In the genomic region with DNA sequence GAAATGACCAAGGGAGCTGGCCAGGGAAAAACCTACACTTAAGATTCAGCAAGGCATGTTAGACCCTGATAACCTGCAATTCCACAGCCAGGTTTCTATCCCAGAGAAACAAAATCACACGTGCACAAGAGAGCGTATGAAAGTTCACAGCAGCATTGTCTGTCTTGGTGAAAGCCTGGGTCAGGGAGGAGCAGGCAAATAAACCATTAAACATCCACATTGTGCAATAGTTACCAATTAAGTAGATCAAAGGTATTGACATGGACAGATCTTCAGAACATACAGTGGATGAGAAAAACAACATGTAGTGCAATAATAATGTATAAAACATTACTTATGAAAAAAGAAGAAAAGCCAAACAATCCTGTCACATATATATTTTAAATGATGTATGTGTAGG, we compare ENCODE assay signal across 1 cellular context.
TF ChIP-seq lines count a peak whose summit lies in the region.

No MANE protein-coding gene starts in this region.

TF ChIP-seq in HepG2, 621 proteins besides CTCF, POLR2A, EP300 and RAD21 (continued from another document and continues in another):
- no peak for TF ChIP-seq ZNF552 (CRISPR knock-in tag; IDR thresholded peaks at IDR 0.05; ENCODE audit: borderline replicate concordance)
- TF ChIP-seq ZNF607 (CRISPR knock-in tag; IDR thresholded peaks at IDR 0.05; ENCODE audit: borderline replicate concordance) = no peak
- TF ChIP-seq BRD4 (CRISPR knock-in tag; IDR thresholded peaks at IDR 0.05) = no peak
- TF ChIP-seq, protein P1, sequence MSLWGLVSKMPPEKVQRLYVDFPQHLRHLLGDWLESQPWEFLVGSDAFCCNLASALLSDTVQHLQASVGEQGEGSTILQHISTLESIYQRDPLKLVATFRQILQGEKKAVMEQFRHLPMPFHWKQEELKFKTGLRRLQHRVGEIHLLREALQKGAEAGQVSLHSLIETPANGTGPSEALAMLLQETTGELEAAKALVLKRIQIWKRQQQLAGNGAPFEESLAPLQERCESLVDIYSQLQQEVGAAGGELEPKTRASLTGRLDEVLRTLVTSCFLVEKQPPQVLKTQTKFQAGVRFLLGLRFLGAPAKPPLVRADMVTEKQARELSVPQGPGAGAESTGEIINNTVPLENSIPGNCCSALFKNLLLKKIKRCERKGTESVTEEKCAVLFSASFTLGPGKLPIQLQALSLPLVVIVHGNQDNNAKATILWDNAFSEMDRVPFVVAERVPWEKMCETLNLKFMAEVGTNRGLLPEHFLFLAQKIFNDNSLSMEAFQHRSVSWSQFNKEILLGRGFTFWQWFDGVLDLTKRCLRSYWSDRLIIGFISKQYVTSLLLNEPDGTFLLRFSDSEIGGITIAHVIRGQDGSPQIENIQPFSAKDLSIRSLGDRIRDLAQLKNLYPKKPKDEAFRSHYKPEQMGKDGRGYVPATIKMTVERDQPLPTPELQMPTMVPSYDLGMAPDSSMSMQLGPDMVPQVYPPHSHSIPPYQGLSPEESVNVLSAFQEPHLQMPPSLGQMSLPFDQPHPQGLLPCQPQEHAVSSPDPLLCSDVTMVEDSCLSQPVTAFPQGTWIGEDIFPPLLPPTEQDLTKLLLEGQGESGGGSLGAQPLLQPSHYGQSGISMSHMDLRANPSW (CRISPR knock-in tag; IDR thresholded peaks at IDR 0.05; ENCODE audit: borderline replicate concordance) = no peak
- no peak for TF ChIP-seq POLR2AphosphoS5 (IDR thresholded peaks at IDR 0.05; ENCODE audit: low read depth, low read length)
- TF ChIP-seq REXO4 (CRISPR knock-in tag; IDR thresholded peaks at IDR 0.05; ENCODE audit: borderline replicate concordance) = no peak
- TF ChIP-seq TGIF2 (CRISPR knock-in tag; IDR thresholded peaks at IDR 0.05) = no peak
- no peak for TF ChIP-seq ZNF382 (CRISPR knock-in tag; IDR thresholded peaks at IDR 0.05; ENCODE audit: borderline replicate concordance)
- no peak for TF ChIP-seq KLF6 (CRISPR knock-in tag; IDR thresholded peaks at IDR 0.05)
- TF ChIP-seq ZNF782 (CRISPR knock-in tag; IDR thresholded peaks at IDR 0.05; ENCODE audit: borderline replicate concordance) = no peak
- TF ChIP-seq FOXK1 (CRISPR knock-in tag; IDR thresholded peaks at IDR 0.05; ENCODE audit: borderline replicate concordance, low read depth) = no peak; the same call in 1 of the 2 replicates
- peak; percentile 67 for TF ChIP-seq KDM6A (CRISPR knock-in tag; IDR thresholded peaks at IDR 0.05; ENCODE audit: low read depth)
- TF ChIP-seq ZFP1 (CRISPR knock-in tag; IDR thresholded peaks at IDR 0.05) = 0 out of 2 replicates have a peak, but pooled peaks have one; percentile 36
- peak; percentile 65 for TF ChIP-seq HNF4A (CRISPR knock-in tag; IDR thresholded peaks at IDR 0.05)
- TF ChIP-seq KDM4B (CRISPR knock-in tag; IDR thresholded peaks at IDR 0.05) = no peak
- no peak for TF ChIP-seq ZBTB46 (CRISPR knock-in tag; IDR thresholded peaks at IDR 0.05; ENCODE audit: borderline replicate concordance)
- TF ChIP-seq ARNTL (CRISPR knock-in tag; IDR thresholded peaks at IDR 0.05) = peak; percentile 82; the same call in 1 of the 2 replicates
- TF ChIP-seq ZSCAN22 (CRISPR knock-in tag; IDR thresholded peaks at IDR 0.05) = no peak
- TF ChIP-seq PHF20 (CRISPR knock-in tag; IDR thresholded peaks at IDR 0.05) = no peak
- peak; percentile 51; the same call in 1 of the 2 replicates for TF ChIP-seq DRAP1 (CRISPR knock-in tag; IDR thresholded peaks at IDR 0.05)
- TF ChIP-seq SOX5 (CRISPR knock-in tag; IDR thresholded peaks at IDR 0.05; ENCODE audit: borderline replicate concordance) = peak; percentile 96
- TF ChIP-seq, protein P2, sequence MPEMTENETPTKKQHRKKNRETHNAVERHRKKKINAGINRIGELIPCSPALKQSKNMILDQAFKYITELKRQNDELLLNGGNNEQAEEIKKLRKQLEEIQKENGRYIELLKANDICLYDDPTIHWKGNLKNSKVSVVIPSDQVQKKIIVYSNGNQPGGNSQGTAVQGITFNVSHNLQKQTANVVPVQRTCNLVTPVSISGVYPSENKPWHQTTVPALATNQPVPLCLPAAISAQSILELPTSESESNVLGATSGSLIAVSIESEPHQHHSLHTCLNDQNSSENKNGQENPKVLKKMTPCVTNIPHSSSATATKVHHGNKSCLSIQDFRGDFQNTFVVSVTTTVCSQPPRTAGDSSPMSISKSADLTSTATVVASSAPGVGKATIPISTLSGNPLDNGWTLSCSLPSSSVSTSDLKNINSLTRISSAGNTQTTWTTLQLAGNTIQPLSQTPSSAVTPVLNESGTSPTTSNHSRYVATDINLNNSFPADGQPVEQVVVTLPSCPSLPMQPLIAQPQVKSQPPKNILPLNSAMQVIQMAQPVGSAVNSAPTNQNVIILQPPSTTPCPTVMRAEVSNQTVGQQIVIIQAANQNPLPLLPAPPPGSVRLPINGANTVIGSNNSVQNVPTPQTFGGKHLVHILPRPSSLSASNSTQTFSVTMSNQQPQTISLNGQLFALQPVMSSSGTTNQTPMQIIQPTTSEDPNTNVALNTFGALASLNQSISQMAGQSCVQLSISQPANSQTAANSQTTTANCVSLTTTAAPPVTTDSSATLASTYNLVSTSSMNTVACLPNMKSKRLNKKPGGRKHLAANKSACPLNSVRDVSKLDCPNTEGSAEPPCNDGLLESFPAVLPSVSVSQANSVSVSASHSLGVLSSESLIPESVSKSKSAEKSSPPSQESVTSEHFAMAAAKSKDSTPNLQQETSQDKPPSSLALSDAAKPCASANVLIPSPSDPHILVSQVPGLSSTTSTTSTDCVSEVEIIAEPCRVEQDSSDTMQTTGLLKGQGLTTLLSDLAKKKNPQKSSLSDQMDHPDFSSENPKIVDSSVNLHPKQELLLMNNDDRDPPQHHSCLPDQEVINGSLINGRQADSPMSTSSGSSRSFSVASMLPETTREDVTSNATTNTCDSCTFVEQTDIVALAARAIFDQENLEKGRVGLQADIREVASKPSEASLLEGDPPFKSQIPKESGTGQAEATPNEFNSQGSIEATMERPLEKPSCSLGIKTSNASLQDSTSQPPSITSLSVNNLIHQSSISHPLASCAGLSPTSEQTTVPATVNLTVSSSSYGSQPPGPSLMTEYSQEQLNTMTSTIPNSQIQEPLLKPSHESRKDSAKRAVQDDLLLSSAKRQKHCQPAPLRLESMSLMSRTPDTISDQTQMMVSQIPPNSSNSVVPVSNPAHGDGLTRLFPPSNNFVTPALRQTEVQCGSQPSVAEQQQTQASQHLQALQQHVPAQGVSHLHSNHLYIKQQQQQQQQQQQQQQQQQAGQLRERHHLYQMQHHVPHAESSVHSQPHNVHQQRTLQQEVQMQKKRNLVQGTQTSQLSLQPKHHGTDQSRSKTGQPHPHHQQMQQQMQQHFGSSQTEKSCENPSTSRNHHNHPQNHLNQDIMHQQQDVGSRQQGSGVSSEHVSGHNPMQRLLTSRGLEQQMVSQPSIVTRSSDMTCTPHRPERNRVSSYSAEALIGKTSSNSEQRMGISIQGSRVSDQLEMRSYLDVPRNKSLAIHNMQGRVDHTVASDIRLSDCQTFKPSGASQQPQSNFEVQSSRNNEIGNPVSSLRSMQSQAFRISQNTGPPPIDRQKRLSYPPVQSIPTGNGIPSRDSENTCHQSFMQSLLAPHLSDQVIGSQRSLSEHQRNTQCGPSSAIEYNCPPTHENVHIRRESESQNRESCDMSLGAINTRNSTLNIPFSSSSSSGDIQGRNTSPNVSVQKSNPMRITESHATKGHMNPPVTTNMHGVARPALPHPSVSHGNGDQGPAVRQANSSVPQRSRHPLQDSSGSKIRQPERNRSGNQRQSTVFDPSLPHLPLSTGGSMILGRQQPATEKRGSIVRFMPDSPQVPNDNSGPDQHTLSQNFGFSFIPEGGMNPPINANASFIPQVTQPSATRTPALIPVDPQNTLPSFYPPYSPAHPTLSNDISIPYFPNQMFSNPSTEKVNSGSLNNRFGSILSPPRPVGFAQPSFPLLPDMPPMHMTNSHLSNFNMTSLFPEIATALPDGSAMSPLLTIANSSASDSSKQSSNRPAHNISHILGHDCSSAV (CRISPR knock-in tag; IDR thresholded peaks at IDR 0.05; ENCODE audit: borderline replicate concordance) = no peak
- no peak for TF ChIP-seq PLRG1 (conservative IDR thresholded peaks at IDR 0.05)
- no peak for TF ChIP-seq ZNF24 (IDR thresholded peaks at IDR 0.05)
- TF ChIP-seq GMEB1 (CRISPR knock-in tag; IDR thresholded peaks at IDR 0.05; ENCODE audit: borderline replicate concordance) = no peak
- no peak; the same call in 1 of the 2 replicates for TF ChIP-seq IKZF5 (CRISPR knock-in tag; IDR thresholded peaks at IDR 0.05)
- no peak for TF ChIP-seq NCOA1 (CRISPR knock-in tag; IDR thresholded peaks at IDR 0.05)
- TF ChIP-seq PRPF4 (IDR thresholded peaks at IDR 0.05; ENCODE audit: low read depth, low read length, poor library complexity, severe bottlenecking) = no peak
- no peak for TF ChIP-seq ZNF597 (CRISPR knock-in tag; IDR thresholded peaks at IDR 0.05)
- no peak for TF ChIP-seq ZNF629 (CRISPR knock-in tag; conservative IDR thresholded peaks at IDR 0.05)
- 0 out of 2 replicates have a peak, but pooled peaks have one; percentile 44 for TF ChIP-seq NR2F2 (IDR thresholded peaks at IDR 0.05; ENCODE audit: borderline replicate concordance, low read depth)
- TF ChIP-seq KAT7 (CRISPR knock-in tag; IDR thresholded peaks at IDR 0.05; ENCODE audit: borderline replicate concordance) = no peak
- TF ChIP-seq, protein P3, sequence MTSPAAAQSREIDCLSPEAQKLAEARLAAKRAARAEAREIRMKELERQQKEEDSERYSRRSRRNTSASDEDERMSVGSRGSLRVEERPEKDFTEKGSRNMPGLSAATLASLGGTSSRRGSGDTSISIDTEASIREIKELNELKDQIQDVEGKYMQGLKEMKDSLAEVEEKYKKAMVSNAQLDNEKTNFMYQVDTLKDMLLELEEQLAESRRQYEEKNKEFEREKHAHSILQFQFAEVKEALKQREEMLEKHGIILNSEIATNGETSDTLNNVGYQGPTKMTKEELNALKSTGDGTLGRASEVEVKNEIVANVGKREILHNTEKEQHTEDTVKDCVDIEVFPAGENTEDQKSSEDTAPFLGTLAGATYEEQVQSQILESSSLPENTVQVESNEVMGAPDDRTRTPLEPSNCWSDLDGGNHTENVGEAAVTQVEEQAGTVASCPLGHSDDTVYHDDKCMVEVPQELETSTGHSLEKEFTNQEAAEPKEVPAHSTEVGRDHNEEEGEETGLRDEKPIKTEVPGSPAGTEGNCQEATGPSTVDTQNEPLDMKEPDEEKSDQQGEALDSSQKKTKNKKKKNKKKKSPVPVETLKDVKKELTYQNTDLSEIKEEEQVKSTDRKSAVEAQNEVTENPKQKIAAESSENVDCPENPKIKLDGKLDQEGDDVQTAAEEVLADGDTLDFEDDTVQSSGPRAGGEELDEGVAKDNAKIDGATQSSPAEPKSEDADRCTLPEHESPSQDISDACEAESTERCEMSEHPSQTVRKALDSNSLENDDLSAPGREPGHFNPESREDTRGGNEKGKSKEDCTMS (CRISPR knock-in tag; conservative IDR thresholded peaks at IDR 0.05) = no peak
- no peak for TF ChIP-seq RFXANK (CRISPR knock-in tag; IDR thresholded peaks at IDR 0.05)
- TF ChIP-seq ZNF205 (CRISPR knock-in tag; IDR thresholded peaks at IDR 0.05) = peak; percentile 53; the same call in 1 of the 2 replicates
- no peak for TF ChIP-seq ZNF746 (CRISPR knock-in tag; IDR thresholded peaks at IDR 0.05)
- TF ChIP-seq HNRNPH1 (optimal IDR thresholded peaks at IDR 0.05; ENCODE audit: low read depth, low read length) = no peak
- no peak for TF ChIP-seq NBN (conservative IDR thresholded peaks at IDR 0.05)
- TF ChIP-seq ZNF337 (CRISPR knock-in tag; IDR thresholded peaks at IDR 0.05; ENCODE audit: borderline replicate concordance, low read depth) = no peak
- TF ChIP-seq ARHGAP35 (CRISPR knock-in tag; IDR thresholded peaks at IDR 0.05; ENCODE audit: borderline replicate concordance) = no peak
- TF ChIP-seq ZNF251 (CRISPR knock-in tag; IDR thresholded peaks at IDR 0.05) = no peak
- TF ChIP-seq ZNF333 (CRISPR knock-in tag; IDR thresholded peaks at IDR 0.05; ENCODE audit: borderline replicate concordance) = no peak
- TF ChIP-seq NR2C2 (CRISPR knock-in tag; IDR thresholded peaks at IDR 0.05; ENCODE audit: borderline replicate concordance) = 0 out of 2 replicates have a peak, but pooled peaks have one; percentile 26
- TF ChIP-seq KMT2A (CRISPR knock-in tag; IDR thresholded peaks at IDR 0.05) = no peak
- no peak for TF ChIP-seq ELF4 (CRISPR knock-in tag; IDR thresholded peaks at IDR 0.05; ENCODE audit: borderline replicate concordance)
